Comparison of ENCODE assay signal across 1 cellular context in genomic region chr7:65397730-65398142, GRCh38.
A peak's percentile ranks its signal among the peaks of the same experiment; 100 is the strongest.
TF ChIP-seq lines count a peak whose summit lies in the region.

No MANE protein-coding gene starts in this region.

TF ChIP-seq in HepG2, 621 proteins besides CTCF, POLR2A, EP300 and RAD21 (continued from another document and continues in another):
- TF ChIP-seq ZNF407 (CRISPR knock-in tag; IDR thresholded peaks at IDR 0.05; ENCODE audit: not compliant biosample characterization) (no peak), ARID4A (CRISPR knock-in tag; IDR thresholded peaks at IDR 0.05; ENCODE audit: borderline replicate concordance) (peak; percentile 77), SAP130 (CRISPR knock-in tag; IDR thresholded peaks at IDR 0.05; ENCODE audit: low read depth) (peak; percentile 96), GABPA (IDR thresholded peaks at IDR 0.05; ENCODE audit: low read depth, low read length) (no peak), GABPA (CRISPR knock-in tag; IDR thresholded peaks at IDR 0.05; ENCODE audit: low read depth) (0 out of 2 replicates have a peak, but pooled peaks have one; percentile 28), ZGPAT (CRISPR knock-in tag; IDR thresholded peaks at IDR 0.05) (peak; percentile 55), RNF219 (CRISPR knock-in tag; IDR thresholded peaks at IDR 0.05) (peak; percentile 40; the same call in 1 of the 2 replicates), MEF2D (CRISPR knock-in tag; IDR thresholded peaks at IDR 0.05) (peak; percentile 50; the same call in 1 of the 2 replicates), STAG1 (CRISPR knock-in tag; IDR thresholded peaks at IDR 0.05) (peak; percentile 46; the same call in 1 of the 2 replicates), ZNF362 (CRISPR knock-in tag; IDR thresholded peaks at IDR 0.05; ENCODE audit: borderline replicate concordance) (peak; percentile 45; the same call in 1 of the 2 replicates), MNT (IDR thresholded peaks at IDR 0.05) (peak; percentile 89), SMC3 (IDR thresholded peaks at IDR 0.05; ENCODE audit: low read length) (peak; percentile 45; the same call in 1 of the 2 replicates), MLX (CRISPR knock-in tag; IDR thresholded peaks at IDR 0.05) (peak; percentile 45; the same call in 1 of the 2 replicates), SETDB1 (CRISPR knock-in tag; IDR thresholded peaks at IDR 0.05; ENCODE audit: borderline replicate concordance) (no peak), ZNF232 (CRISPR knock-in tag; IDR thresholded peaks at IDR 0.05; ENCODE audit: borderline replicate concordance) (no peak; the same call in 1 of the 2 replicates), MAZ (IDR thresholded peaks at IDR 0.05; ENCODE audit: borderline replicate concordance, low read depth, low read length) (no peak), MAZ (CRISPR knock-in tag; IDR thresholded peaks at IDR 0.05; ENCODE audit: low read depth) (no peak), TFDP1 (CRISPR knock-in tag; IDR thresholded peaks at IDR 0.05; ENCODE audit: borderline replicate concordance) (peak; percentile 26; the same call in 1 of the 2 replicates), HOMEZ (CRISPR knock-in tag; IDR thresholded peaks at IDR 0.05; ENCODE audit: low read depth) (peak; percentile 93), CBX1 (IDR thresholded peaks at IDR 0.05; ENCODE audit: low read depth) (no peak), ZNF691 (CRISPR knock-in tag; IDR thresholded peaks at IDR 0.05; ENCODE audit: borderline replicate concordance, low read depth) (no peak), IKZF5 (CRISPR knock-in tag; IDR thresholded peaks at IDR 0.05) (peak; percentile 66), ZNF614 (CRISPR knock-in tag; IDR thresholded peaks at IDR 0.05; ENCODE audit: borderline replicate concordance) (peak; percentile 56; the same call in 1 of the 2 replicates), HOXA3 (CRISPR knock-in tag; IDR thresholded peaks at IDR 0.05) (peak; percentile 70)
